Comparison of ENCODE assay signal across 2 cellular contexts in the genomic region with DNA sequence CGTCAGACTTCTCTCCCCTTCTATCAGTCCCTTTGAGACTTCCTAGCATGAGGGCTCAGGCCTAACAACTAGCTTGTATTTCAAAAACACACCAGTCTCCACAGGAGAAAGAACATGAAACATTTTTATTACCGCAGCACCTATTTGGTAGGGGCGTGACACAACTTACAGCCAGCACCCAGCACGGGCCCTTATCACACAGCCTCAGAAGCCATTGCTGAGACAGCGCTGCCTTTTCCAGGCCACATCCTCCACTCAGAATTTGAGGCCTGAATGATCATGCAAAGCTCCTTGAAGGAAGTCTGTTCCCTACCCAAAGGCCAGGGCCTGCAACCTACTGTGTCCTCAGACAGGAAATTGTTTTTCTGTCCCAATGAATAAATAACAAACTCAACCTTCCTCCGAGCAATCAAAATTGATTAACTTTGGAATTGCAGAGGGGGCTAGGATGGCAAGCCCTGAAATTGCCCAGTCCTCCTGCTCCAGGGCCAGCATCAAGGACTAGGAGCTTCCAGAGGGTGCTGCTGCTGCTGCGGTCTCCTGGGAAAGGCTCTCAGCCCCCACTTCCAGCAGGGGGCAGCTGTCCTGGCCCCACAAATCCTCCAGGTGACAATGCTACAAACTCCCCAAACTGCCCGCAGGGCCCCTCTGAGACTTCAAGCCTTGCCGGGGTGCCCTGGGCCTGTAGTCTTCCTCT.
TF ChIP-seq lines count a peak whose summit lies in the region.

No MANE protein-coding gene starts in this region.

TF ChIP-seq in SK-N-SH, 30 proteins besides CTCF, POLR2A, EP300 and RAD21 (continued from another document):
- TF ChIP-seq, protein P1, sequence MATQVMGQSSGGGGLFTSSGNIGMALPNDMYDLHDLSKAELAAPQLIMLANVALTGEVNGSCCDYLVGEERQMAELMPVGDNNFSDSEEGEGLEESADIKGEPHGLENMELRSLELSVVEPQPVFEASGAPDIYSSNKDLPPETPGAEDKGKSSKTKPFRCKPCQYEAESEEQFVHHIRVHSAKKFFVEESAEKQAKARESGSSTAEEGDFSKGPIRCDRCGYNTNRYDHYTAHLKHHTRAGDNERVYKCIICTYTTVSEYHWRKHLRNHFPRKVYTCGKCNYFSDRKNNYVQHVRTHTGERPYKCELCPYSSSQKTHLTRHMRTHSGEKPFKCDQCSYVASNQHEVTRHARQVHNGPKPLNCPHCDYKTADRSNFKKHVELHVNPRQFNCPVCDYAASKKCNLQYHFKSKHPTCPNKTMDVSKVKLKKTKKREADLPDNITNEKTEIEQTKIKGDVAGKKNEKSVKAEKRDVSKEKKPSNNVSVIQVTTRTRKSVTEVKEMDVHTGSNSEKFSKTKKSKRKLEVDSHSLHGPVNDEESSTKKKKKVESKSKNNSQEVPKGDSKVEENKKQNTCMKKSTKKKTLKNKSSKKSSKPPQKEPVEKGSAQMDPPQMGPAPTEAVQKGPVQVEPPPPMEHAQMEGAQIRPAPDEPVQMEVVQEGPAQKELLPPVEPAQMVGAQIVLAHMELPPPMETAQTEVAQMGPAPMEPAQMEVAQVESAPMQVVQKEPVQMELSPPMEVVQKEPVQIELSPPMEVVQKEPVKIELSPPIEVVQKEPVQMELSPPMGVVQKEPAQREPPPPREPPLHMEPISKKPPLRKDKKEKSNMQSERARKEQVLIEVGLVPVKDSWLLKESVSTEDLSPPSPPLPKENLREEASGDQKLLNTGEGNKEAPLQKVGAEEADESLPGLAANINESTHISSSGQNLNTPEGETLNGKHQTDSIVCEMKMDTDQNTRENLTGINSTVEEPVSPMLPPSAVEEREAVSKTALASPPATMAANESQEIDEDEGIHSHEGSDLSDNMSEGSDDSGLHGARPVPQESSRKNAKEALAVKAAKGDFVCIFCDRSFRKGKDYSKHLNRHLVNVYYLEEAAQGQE (IDR thresholded peaks at IDR 0.05; ENCODE audit: low read depth, low read length): no peak
- no peak for TF ChIP-seq YY1 (IDR thresholded peaks at IDR 0.05; ENCODE audit: low read depth)
- TF ChIP-seq TAF1 (IDR thresholded peaks at IDR 0.05; ENCODE audit: borderline replicate concordance, low read depth, low read length): no peak
- TF ChIP-seq SIN3A (IDR thresholded peaks at IDR 0.05; ENCODE audit: borderline replicate concordance, low read depth, low read length): no peak
- no peak for TF ChIP-seq RFX5 (IDR thresholded peaks at IDR 0.05; ENCODE audit: low read length)
- TF ChIP-seq FOSL2 (IDR thresholded peaks at IDR 0.05; ENCODE audit: borderline replicate concordance, low read depth): no peak
- TF ChIP-seq FOXJ3 (CRISPR knock-in tag; IDR thresholded peaks at IDR 0.05): no peak
- TF ChIP-seq, protein P2, sequence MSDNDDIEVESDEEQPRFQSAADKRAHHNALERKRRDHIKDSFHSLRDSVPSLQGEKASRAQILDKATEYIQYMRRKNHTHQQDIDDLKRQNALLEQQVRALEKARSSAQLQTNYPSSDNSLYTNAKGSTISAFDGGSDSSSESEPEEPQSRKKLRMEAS (IDR thresholded peaks at IDR 0.05; ENCODE audit: low read depth): no peak
- TF ChIP-seq, protein P3, sequence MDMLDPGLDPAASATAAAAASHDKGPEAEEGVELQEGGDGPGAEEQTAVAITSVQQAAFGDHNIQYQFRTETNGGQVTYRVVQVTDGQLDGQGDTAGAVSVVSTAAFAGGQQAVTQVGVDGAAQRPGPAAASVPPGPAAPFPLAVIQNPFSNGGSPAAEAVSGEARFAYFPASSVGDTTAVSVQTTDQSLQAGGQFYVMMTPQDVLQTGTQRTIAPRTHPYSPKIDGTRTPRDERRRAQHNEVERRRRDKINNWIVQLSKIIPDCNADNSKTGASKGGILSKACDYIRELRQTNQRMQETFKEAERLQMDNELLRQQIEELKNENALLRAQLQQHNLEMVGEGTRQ (IDR thresholded peaks at IDR 0.05; ENCODE audit: borderline replicate concordance, low read depth, low read length): no peak
- no peak for TF ChIP-seq RCOR1 (IDR thresholded peaks at IDR 0.05; ENCODE audit: low read length)

TF ChIP-seq in SK-N-SH treated with all-trans-retinoic acid at 6 μM for 48 hours, 23 proteins besides CTCF, POLR2A, EP300 and RAD21 (continued from another document):
- TF ChIP-seq, protein P4, sequence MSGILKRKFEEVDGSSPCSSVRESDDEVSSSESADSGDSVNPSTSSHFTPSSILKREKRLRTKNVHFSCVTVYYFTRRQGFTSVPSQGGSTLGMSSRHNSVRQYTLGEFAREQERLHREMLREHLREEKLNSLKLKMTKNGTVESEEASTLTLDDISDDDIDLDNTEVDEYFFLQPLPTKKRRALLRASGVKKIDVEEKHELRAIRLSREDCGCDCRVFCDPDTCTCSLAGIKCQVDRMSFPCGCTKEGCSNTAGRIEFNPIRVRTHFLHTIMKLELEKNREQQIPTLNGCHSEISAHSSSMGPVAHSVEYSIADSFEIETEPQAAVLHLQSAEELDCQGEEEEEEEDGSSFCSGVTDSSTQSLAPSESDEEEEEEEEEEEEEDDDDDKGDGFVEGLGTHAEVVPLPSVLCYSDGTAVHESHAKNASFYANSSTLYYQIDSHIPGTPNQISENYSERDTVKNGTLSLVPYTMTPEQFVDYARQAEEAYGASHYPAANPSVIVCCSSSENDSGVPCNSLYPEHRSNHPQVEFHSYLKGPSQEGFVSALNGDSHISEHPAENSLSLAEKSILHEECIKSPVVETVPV (CRISPR knock-in tag; IDR thresholded peaks at IDR 0.05): no peak
- TF ChIP-seq ZNF70 (CRISPR knock-in tag; IDR thresholded peaks at IDR 0.05) (no peak), TOX (CRISPR knock-in tag; IDR thresholded peaks at IDR 0.05; ENCODE audit: borderline replicate concordance) (no peak)
